ENCODE assay signal across 11 cellular contexts in the genomic region with DNA sequence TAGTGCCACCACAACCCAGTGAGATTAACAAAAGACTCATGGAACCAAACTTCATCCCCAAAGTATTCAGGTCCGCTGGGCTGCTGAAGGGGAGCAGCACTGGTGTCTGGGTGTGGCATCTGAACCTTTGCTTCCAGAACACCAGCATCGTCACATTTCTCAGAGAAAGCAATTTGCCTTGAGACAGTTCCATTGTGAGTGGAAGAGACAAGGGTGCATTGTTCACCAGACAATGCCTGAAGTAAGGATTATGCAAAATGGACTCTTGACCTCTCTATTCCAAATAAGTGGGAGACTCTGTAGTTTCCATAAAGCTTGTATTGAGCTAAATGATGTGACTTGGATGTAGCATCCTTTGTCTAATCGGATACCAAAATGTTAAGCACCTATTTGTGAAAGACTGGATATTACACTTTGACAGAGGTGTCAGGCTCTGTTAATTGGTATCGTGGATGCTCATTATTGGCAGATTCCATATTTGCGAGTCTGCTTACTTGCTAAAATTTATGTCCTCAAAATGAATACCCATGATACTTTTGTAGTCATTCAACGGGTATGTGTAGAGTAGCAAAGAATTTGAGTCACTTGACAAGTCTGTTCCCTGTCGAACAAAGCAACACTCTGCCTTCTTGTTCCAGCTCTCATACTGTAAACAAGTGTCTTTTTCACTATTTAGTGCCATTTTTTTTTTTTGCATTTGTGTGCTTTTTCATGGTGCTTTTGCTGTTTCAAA.
"Had no signal": no experiment of that assay in that cellular context is flagged by ENCODE, and none has a peak within 500 bp of the region (broad histone marks: within the 10 kb centered on the region; RNA-seq: fewer than 3 reads in every experiment).

No MANE protein-coding gene starts in this region.

- H3K9me3 ChIP-seq: adrenal gland, body of pancreas had no signal

- FAIRE-seq: TTC549 had no signal

- H3K27ac Mint-ChIP-seq: activated naive CD4-positive, alpha-beta T cell treated with anti-CD3 and anti-CD28 coated beads, Interleukin-2, amount 10 ng/mL, durations not matched to agents 7 days and 5 days; activated T-helper 2 cell treated with anti-CD3 and anti-CD28 coated beads, Interferon-gamma antibody, Interleukin-2, Interleukin-4, amounts not matched to agents 10 μg/mL and 5 μg/mL and 100 μg/mL, durations not matched to agents 14 hours and 24 hours and 36 hours; natural killer cell treated with Interleukin-12 subunit alpha and Interleukin-12 subunit beta and Interleukin-15 and Interleukin-18, amount 100 ng/mL, for 72 hours; stimulated activated memory B cell treated with anti-CD40 and anti-IgM and Interleukin-4, amounts not matched to agents 10 μg/mL and 1 μg/mL and 100 μg/mL, for 72 hours; T-helper 17 cell had no signal

- H3K36me3 ChIP-seq: adrenal gland had no signal

- H3K9me3 Mint-ChIP-seq: natural killer cell treated with Interleukin-12 subunit alpha and Interleukin-12 subunit beta and Interleukin-15 and Interleukin-18, amount 100 ng/mL, for 72 hours had no signal

- DNase-seq: activated CD4-positive, alpha-beta T cell treated with anti-CD3 and anti-CD28 coated beads, Interleukin-2, amount 50 U/mL, for 1 hour; activated naive CD4-positive, alpha-beta T cell treated with anti-CD3 and anti-CD28 coated beads, Interleukin-2, amount 10 ng/mL, durations not matched to agents 7 days and 5 days; body of pancreas; stimulated activated CD4-positive, alpha-beta T cell treated with anti-CD3 and anti-CD28 coated beads, Interleukin-1b, Interleukin-23, amount 100 ng/mL, for 48 hours; T-helper 17 cell had no signal

- H3K27ac ChIP-seq: body of pancreas had no signal

- H3K4me3 ChIP-seq: adrenal gland, body of pancreas had no signal

- H3K4me1 ChIP-seq: body of pancreas had no signal

- H3K4me3 Mint-ChIP-seq: activated naive CD4-positive, alpha-beta T cell treated with anti-CD3 and anti-CD28 coated beads, Interleukin-2, amount 10 ng/mL, durations not matched to agents 7 days and 5 days; natural killer cell treated with Interleukin-12 subunit alpha and Interleukin-12 subunit beta and Interleukin-15 and Interleukin-18, amount 100 ng/mL, for 72 hours; stimulated activated memory B cell treated with anti-CD40 and anti-IgM and Interleukin-4, amounts not matched to agents 10 μg/mL and 1 μg/mL and 100 μg/mL, for 72 hours; T-helper 17 cell; type B pancreatic cell had no signal

- H3K27me3 Mint-ChIP-seq: activated naive CD4-positive, alpha-beta T cell treated with anti-CD3 and anti-CD28 coated beads, Interleukin-2, amount 10 ng/mL, durations not matched to agents 7 days and 5 days; natural killer cell treated with Interleukin-12 subunit alpha and Interleukin-12 subunit beta and Interleukin-15 and Interleukin-18, amount 100 ng/mL, for 72 hours; stimulated activated memory B cell treated with anti-CD40 and anti-IgM and Interleukin-4, amounts not matched to agents 10 μg/mL and 1 μg/mL and 100 μg/mL, for 72 hours; T-helper 17 cell; type B pancreatic cell had no signal

- H3K4me1 Mint-ChIP-seq: T-helper 17 cell had no signal

- H3K36me3 Mint-ChIP-seq: natural killer cell treated with Interleukin-12 subunit alpha and Interleukin-12 subunit beta and Interleukin-15 and Interleukin-18, amount 100 ng/mL, for 72 hours had no signal

- ATAC-seq: body of pancreas; natural killer cell treated with Interleukin-12 subunit alpha and Interleukin-12 subunit beta and Interleukin-15 and Interleukin-18, amount 100 ng/mL, for 72 hours; stimulated activated memory B cell treated with anti-CD40 and anti-IgM and Interleukin-4, amounts not matched to agents 10 μg/mL and 1 μg/mL and 100 μg/mL, for 72 hours; T-helper 17 cell had no signal

- H3K27me3 ChIP-seq: adrenal gland, body of pancreas had no signal
